ENCODE assay signal across 11 cellular contexts in genomic region chrY:17849131-17849530, GRCh38. TPM values are rescaled to one million over a fixed set of nuclear protein-coding genes. Genes with fewer than 3 reads are reported as not detected.
"Had no signal": no experiment of that assay in that cellular context is flagged by ENCODE, and none has a peak within 500 bp of the region (broad histone marks: within the 10 kb centered on the region; RNA-seq: fewer than 3 reads in every experiment).

No MANE protein-coding gene starts in this region.

RNA-seq across cellular contexts. Expression of gene CDY2B, which starts 30.9 kb away (rescaled TPM):
- total RNA-seq: OCI-LY7, PC-3, PC-9, Peyer's patch, Right ventricle myocardium inferior, Right ventricle myocardium superior, RPMI7951, SJCRH30, SJSA1, SK-MEL-5 had no signal
- polyA plus RNA-seq: SK-N-SH had no signal
